ENCODE assay signal across 11 cellular contexts in genomic region chr11:95835351-95835750, GRCh38. TPM values are rescaled to one million over a fixed set of nuclear protein-coding genes. Genes with fewer than 3 reads are reported as not detected.
DNase-seq lines count a peak whose midpoint lies in the region; ATAC-seq and TF ChIP-seq lines count a peak whose summit lies in the region.
"Had no signal": no experiment of that assay in that cellular context is flagged by ENCODE, and none has a peak within 500 bp of the region (broad histone marks: within the 10 kb centered on the region; RNA-seq: fewer than 3 reads in every experiment).

No MANE protein-coding gene starts in this region.

- no peaks in the 10 kb centered on the region for H3K9me3 ChIP-seq in SJCRH30 (replicated peaks)
- no peaks in the 10 kb centered on the region for H3K9me3 ChIP-seq in smooth muscle cell (replicated peaks; ENCODE audit: low read depth)
- H3K9me3 ChIP-seq: tibial artery had no signal

- H3K27me3 ChIP-seq in SJCRH30: no peaks in the 10 kb centered on the region
- H3K27me3 ChIP-seq in smooth muscle cell (ENCODE audit: low read depth): no peaks in the 10 kb centered on the region
- H3K27me3 ChIP-seq: tibial artery had no signal

- H3F3A ChIP-seq in smooth muscle cell (ENCODE audit: low read depth): peaks cover 8% of the 10 kb centered on the region

- no peaks in the 10 kb centered on the region for H3K79me2 ChIP-seq in smooth muscle cell (ENCODE audit: low read depth)

- DNase-seq in NCI-H2081 (lab: John Stamatoyannopoulos, UW) (peak; percentile 34 to 67), NCI-H2081 treated with DMSO at 0.1 percent for 48 hours (lab: John Stamatoyannopoulos, UW) (no peak), SJCRH30 (peak; percentile 65 to 88), fibroblast of gingiva (ENCODE audit: low read depth) (peak; percentile 41), smooth muscle cell (lab: John Stamatoyannopoulos, UW; ENCODE audit: unreplicated experiment) (no peak), NCI-H446 treated with DMSO at 0.1 percent for 48 hours (lab: John Stamatoyannopoulos, UW) (no peak), LoVo (ENCODE audit: low spot score) (no peak)
- DNase-seq: SIG-M5 had no signal

- H3K4me1 ChIP-seq in SJCRH30 (peaks cover 31% of the 10 kb centered on the region), smooth muscle cell (ENCODE audit: low read depth) (peaks cover 12% of the 10 kb centered on the region)
- H3K4me1 ChIP-seq: tibial artery had no signal

- no peak overlapping the region for H3K4me3 ChIP-seq in SJCRH30
- H3K4me3 ChIP-seq in smooth muscle cell: no peak overlapping the region
- H3K4me3 ChIP-seq: GM23248, tibial artery had no signal

- H3K4me2 ChIP-seq in smooth muscle cell: no peak overlapping the region

- peaks cover 3% of the 10 kb centered on the region for H4K20me1 ChIP-seq in smooth muscle cell (ENCODE audit: low read depth)

- 79% methylated on average over 3 of the region's 3 CpGs for WGBS in smooth muscle cell (ENCODE audit: low lambda C conversion rate)

- H3K36me3 ChIP-seq in SJCRH30 (peaks cover 47% of the 10 kb centered on the region), smooth muscle cell (ENCODE audit: low read depth) (peaks cover 6% of the 10 kb centered on the region)

- TF ChIP-seq CTCF in smooth muscle cell (IDR thresholded peaks at IDR 0.05; ENCODE audit: borderline replicate concordance, insufficient read depth, poor library complexity, severe bottlenecking): no peak

- no peak for ATAC-seq in HG03039 (IDR thresholded peaks at IDR 0.05; ENCODE audit: unreplicated experiment)

- H3K27ac ChIP-seq in SJCRH30 (peak overlapping the region; percentile 65), smooth muscle cell (ENCODE audit: low read depth) (peak overlapping the region; percentile 16)
- H3K27ac ChIP-seq: GM23248, tibial artery had no signal

- no peak overlapping the region for H3K9ac ChIP-seq in smooth muscle cell (ENCODE audit: low read depth)
- H3K9ac ChIP-seq: GM23248 had no signal

- no peak overlapping the region for H2AFZ ChIP-seq in smooth muscle cell (ENCODE audit: low read depth)
- H2AFZ ChIP-seq: GM23248 had no signal

RNA-seq across cellular contexts. Expression of gene CEP57, which starts 45.1 kb away (rescaled TPM):
- total RNA-seq in SJCRH30 (2014; rRNA removed; shearing (Covaris generic)): 48.1 and 53.4 TPM in 2 replicates
- 67.7 and 84.7 TPM in 2 replicates for total RNA-seq in smooth muscle cell
- polyA plus RNA-seq in smooth muscle cell: 37.4 and 47.6 TPM in 2 replicates

RNA-seq across cellular contexts. Expression of gene FAM76B, which starts 45.8 kb away (rescaled TPM):
- 16.3 and 19.1 TPM in 2 replicates for total RNA-seq in SJCRH30 (2014; rRNA removed; shearing (Covaris generic))
- total RNA-seq in smooth muscle cell: 31.3 and 33.4 TPM in 2 replicates
- 12.9 and 14.0 TPM in 2 replicates for polyA plus RNA-seq in smooth muscle cell

Comparison
In these comparisons a context has a peak if more than half of its experiments do, and no peak if none do; other contexts are left out.
1. DNase-seq: peak in NCI-H2081 (2 of 2), SJCRH30 (2 of 2) and fibroblast of gingiva (single experiment); none in NCI-H2081 treated with DMSO at 0.1 percent for 48 hours (single experiment), smooth muscle cell (single experiment), NCI-H446 treated with DMSO at 0.1 percent for 48 hours (single experiment) and LoVo (single experiment).